11 cellular contexts compared by ENCODE assay signal in genomic region chr10:74640134-74640533, GRCh38.
A peak's percentile ranks its signal among the peaks of the same experiment; 100 is the strongest.
DNase-seq lines count a peak whose midpoint lies in the region; ATAC-seq and TF ChIP-seq lines count a peak whose summit lies in the region.
"Had no signal": no experiment of that assay in that cellular context is flagged by ENCODE, and none has a peak within 500 bp of the region (broad histone marks: within the 10 kb centered on the region; RNA-seq: fewer than 3 reads in every experiment).

No MANE protein-coding gene starts in this region.

- ATAC-seq in stimulated activated effector memory CD8-positive, alpha-beta T cell treated with anti-CD3 and anti-CD28 coated beads, Interleukin-12 subunit alpha, Interleukin-12 subunit beta, amount 100 ng/mL, for 72 hours: no peak
- ATAC-seq: Panc1 had no signal

- peak; percentile 20 for DNase-seq in MCF 10A (ENCODE audit: unreplicated experiment)
- no peak for DNase-seq in breast epithelium (ENCODE audit: low spot score in 2 of 2)
- DNase-seq in NCI-H2171 treated with DMSO at 0.1 percent for 48 hours (lab: John Stamatoyannopoulos, UW): peak; percentile 98
- peak; percentile 7 to 46 for DNase-seq in foreskin fibroblast
- no peak for DNase-seq in testis
- DNase-seq in stimulated activated effector memory CD8-positive, alpha-beta T cell treated with anti-CD3 and anti-CD28 coated beads, Interleukin-12 subunit alpha, Interleukin-12 subunit beta, amount 100 ng/mL, for 72 hours (ENCODE audit: low spot score in 2 of 2): no peak
- no peak for DNase-seq in activated CD4-positive, CD25-positive, alpha-beta regulatory T cell (lab: John Stamatoyannopoulos, UW)
- DNase-seq: anterior cingulate cortex, heart left ventricle had no signal

- POLR2A ChIA-PET in MCF 10A (lab: Yijun Ruan, JAX): interaction anchor here (0.6 to 1.0 kb wide), 3 partner anchors 12 to 181 kb away, joined by 3 to 5 read pairs (median 3); no protein-coding TSS in a partner anchor

- no peak overlapping the region for H3K4me3 Mint-ChIP-seq in MCF 10A (ENCODE audit: unreplicated experiment)
- no peak overlapping the region for H3K4me3 Mint-ChIP-seq in stimulated activated effector memory CD8-positive, alpha-beta T cell treated with anti-CD3 and anti-CD28 coated beads, Interleukin-12 subunit alpha, Interleukin-12 subunit beta, amount 100 ng/mL, for 72 hours

- CTCF ChIA-PET in MCF 10A (lab: Yijun Ruan, JAX): interaction anchor here (0.6 kb wide), 1 partner anchor 320 kb away, joined by 4 read pairs; no protein-coding TSS in a partner anchor

- no TSS peak for BruUV-seq in MCF 10A (replicated peaks; lab: Mats Ljungman, UMichigan)

- no peaks in the 10 kb centered on the region for H3K27me3 ChIP-seq in breast epithelium
- H3K27me3 ChIP-seq in stomach smooth muscle (ENCODE audit: control insufficient read depth in 1 of 2, insufficient read depth in 2 of 2, low read length in 2 of 2): no peaks in the 10 kb centered on the region
- H3K27me3 ChIP-seq in testis: no peaks in the 10 kb centered on the region
- H3K27me3 ChIP-seq: heart left ventricle had no signal

- H3K4me1 Mint-ChIP-seq in MCF 10A (ENCODE audit: insufficient read depth, unreplicated experiment): peaks cover 6% of the 10 kb centered on the region
- no peaks in the 10 kb centered on the region for H3K4me1 Mint-ChIP-seq in stimulated activated effector memory CD8-positive, alpha-beta T cell treated with anti-CD3 and anti-CD28 coated beads, Interleukin-12 subunit alpha, Interleukin-12 subunit beta, amount 100 ng/mL, for 72 hours

- peaks cover 2% of the 10 kb centered on the region for H3K9me3 Mint-ChIP-seq in MCF 10A (ENCODE audit: unreplicated experiment)
- peaks cover 6% of the 10 kb centered on the region for H3K9me3 Mint-ChIP-seq in stimulated activated effector memory CD8-positive, alpha-beta T cell treated with anti-CD3 and anti-CD28 coated beads, Interleukin-12 subunit alpha, Interleukin-12 subunit beta, amount 100 ng/mL, for 72 hours

- H3K4me1 ChIP-seq in breast epithelium: no peaks in the 10 kb centered on the region
- H3K4me1 ChIP-seq in stomach smooth muscle (ENCODE audit: control insufficient read depth, insufficient read depth, low read length): peaks cover 6% of the 10 kb centered on the region
- peaks cover 6% of the 10 kb centered on the region for H3K4me1 ChIP-seq in testis

- H3K9ac ChIP-seq in stomach smooth muscle (ENCODE audit: low read length in 2 of 2): no peak overlapping the region

- TF ChIP-seq POLR2A in breast epithelium (IDR thresholded peaks at IDR 0.05): no peak
- no peak for TF ChIP-seq POLR2A in testis (IDR thresholded peaks at IDR 0.05)

- intact Hi-C loops in MCF 10A (cut with micrococcal nuclease): no loop called here
- intact Hi-C loops in breast epithelium (cut with DNase I; ENCODE audit: low total_unique reads): no loop called here
- intact Hi-C loops in testis (cut with DNase I; ENCODE audit: low total_unique reads): no loop called here

- H3K27me3 Mint-ChIP-seq in MCF 10A (ENCODE audit: insufficient read depth, unreplicated experiment): no peaks in the 10 kb centered on the region

- H3K36me3 ChIP-seq in breast epithelium: no peaks in the 10 kb centered on the region
- H3K36me3 ChIP-seq in stomach smooth muscle (ENCODE audit: control insufficient read depth in 2 of 2, insufficient read depth in 2 of 2, low read length in 2 of 2): no peaks in the 10 kb centered on the region
- no peaks in the 10 kb centered on the region for H3K36me3 ChIP-seq in testis (ENCODE audit: low read depth, missing control alignments)
- H3K36me3 ChIP-seq: heart left ventricle had no signal

- H3K36me3 Mint-ChIP-seq in MCF 10A (ENCODE audit: insufficient read depth, unreplicated experiment): peaks cover 12% of the 10 kb centered on the region
- no peaks in the 10 kb centered on the region for H3K36me3 Mint-ChIP-seq in stimulated activated effector memory CD8-positive, alpha-beta T cell treated with anti-CD3 and anti-CD28 coated beads, Interleukin-12 subunit alpha, Interleukin-12 subunit beta, amount 100 ng/mL, for 72 hours

- H3K4me3 ChIP-seq in breast epithelium: no peak overlapping the region
- no peak overlapping the region for H3K4me3 ChIP-seq in foreskin fibroblast (ENCODE audit: low read depth in 1 of 2, low read length in 2 of 2)
- no peak overlapping the region for H3K4me3 ChIP-seq in stomach smooth muscle (ENCODE audit: low read length in 2 of 2)
- no peak overlapping the region for H3K4me3 ChIP-seq in testis
- H3K4me3 ChIP-seq: heart left ventricle had no signal

- peaks cover 0 to 5% of the 10 kb centered on the region in 2 donors for H3K9me3 ChIP-seq in breast epithelium
- H3K9me3 ChIP-seq in stomach smooth muscle (ENCODE audit: control insufficient read depth in 2 of 2, low read length in 2 of 2): peaks cover 3 to 6% of the 10 kb centered on the region in 2 donors
- no peaks in the 10 kb centered on the region for H3K9me3 ChIP-seq in testis

- TF ChIP-seq CTCF in MCF 10A (IDR thresholded peaks at IDR 0.05; ENCODE audit: unreplicated experiment) (no peak), breast epithelium (IDR thresholded peaks at IDR 0.05) (no peak), foreskin fibroblast (IDR thresholded peaks at IDR 0.05; ENCODE audit: low read depth, low read length) (no peak), testis (IDR thresholded peaks at IDR 0.05) (no peak)

- peak overlapping the region; percentile 85 for H3K27ac Mint-ChIP-seq in MCF 10A (ENCODE audit: low read depth, unreplicated experiment)
- no peak overlapping the region for H3K27ac Mint-ChIP-seq in stimulated activated effector memory CD8-positive, alpha-beta T cell treated with anti-CD3 and anti-CD28 coated beads, Interleukin-12 subunit alpha, Interleukin-12 subunit beta, amount 100 ng/mL, for 72 hours

- no peak overlapping the region for H3K27ac ChIP-seq in breast epithelium
- H3K27ac ChIP-seq in stomach smooth muscle (ENCODE audit: low read length): peak overlapping the region; percentile 37
- H3K27ac ChIP-seq in testis: no peak overlapping the region

- WGBS in testis, 2 donors: 81 to 82% methylated on average over 3 of the region's 3 CpGs

Comparison
In these comparisons a context has a peak if more than half of its experiments do, and no peak if none do; other contexts are left out.
1. DNase-seq: peak in MCF 10A (single experiment), NCI-H2171 treated with DMSO at 0.1 percent for 48 hours (single experiment) and foreskin fibroblast (2 of 2); none in breast epithelium (0 of 2), testis (single experiment), stimulated activated effector memory CD8-positive, alpha-beta T cell treated with anti-CD3 and anti-CD28 coated beads, Interleukin-12 subunit alpha, Interleukin-12 subunit beta, amount 100 ng/mL, for 72 hours (0 of 2) and activated CD4-positive, CD25-positive, alpha-beta regulatory T cell (0 of 4).